In the genomic region with DNA sequence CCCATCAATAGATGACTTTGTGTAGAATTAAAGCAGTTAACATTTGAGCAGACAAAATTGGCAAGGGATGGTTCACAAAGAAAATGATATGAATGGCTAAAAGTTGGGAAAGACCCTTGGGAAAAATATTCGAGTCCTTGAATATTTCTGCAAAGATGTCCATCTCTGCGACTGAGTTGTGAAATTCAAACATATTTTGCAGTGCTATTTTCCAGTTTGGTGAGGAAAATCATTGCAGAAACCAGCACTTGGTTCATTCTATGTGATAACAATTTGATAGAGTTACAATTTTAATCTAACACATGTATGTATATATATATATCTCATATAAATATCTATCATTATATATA, we compare ENCODE assay signal across 2 cellular contexts.
TF ChIP-seq lines count a peak whose summit lies in the region.

No MANE protein-coding gene starts in this region.

TF ChIP-seq in SK-N-SH, 30 proteins besides CTCF, POLR2A, EP300 and RAD21 (continued from another document):
- TF ChIP-seq CHD2 (IDR thresholded peaks at IDR 0.05; ENCODE audit: low read length, partially characterized antibody) (no peak), TEAD4 (IDR thresholded peaks at IDR 0.05; ENCODE audit: borderline replicate concordance, insufficient read depth) (no peak), GABPA (IDR thresholded peaks at IDR 0.05; ENCODE audit: low read depth) (no peak), MEF2A (IDR thresholded peaks at IDR 0.05; ENCODE audit: borderline replicate concordance, low read depth) (no peak)

TF ChIP-seq in SK-N-SH treated with all-trans-retinoic acid at 6 μM for 48 hours, 23 proteins besides CTCF, POLR2A, EP300 and RAD21 (continued from another document):
- TF ChIP-seq PPARA (CRISPR knock-in tag; IDR thresholded peaks at IDR 0.05; ENCODE audit: borderline replicate concordance) (no peak), CSDC2 (CRISPR knock-in tag; IDR thresholded peaks at IDR 0.05) (no peak), ISL1 (CRISPR knock-in tag; IDR thresholded peaks at IDR 0.05) (no peak), ARNTL (CRISPR knock-in tag; IDR thresholded peaks at IDR 0.05; ENCODE audit: borderline replicate concordance, low read depth) (no peak), ZC3H10 (CRISPR knock-in tag; IDR thresholded peaks at IDR 0.05) (no peak), BACH2 (CRISPR knock-in tag; IDR thresholded peaks at IDR 0.05; ENCODE audit: borderline replicate concordance) (no peak), ZNF565 (CRISPR knock-in tag; conservative IDR thresholded peaks at IDR 0.05; ENCODE audit: low read depth) (no peak), ESRRG (CRISPR knock-in tag; IDR thresholded peaks at IDR 0.05) (no peak)
- TF ChIP-seq, protein P1, sequence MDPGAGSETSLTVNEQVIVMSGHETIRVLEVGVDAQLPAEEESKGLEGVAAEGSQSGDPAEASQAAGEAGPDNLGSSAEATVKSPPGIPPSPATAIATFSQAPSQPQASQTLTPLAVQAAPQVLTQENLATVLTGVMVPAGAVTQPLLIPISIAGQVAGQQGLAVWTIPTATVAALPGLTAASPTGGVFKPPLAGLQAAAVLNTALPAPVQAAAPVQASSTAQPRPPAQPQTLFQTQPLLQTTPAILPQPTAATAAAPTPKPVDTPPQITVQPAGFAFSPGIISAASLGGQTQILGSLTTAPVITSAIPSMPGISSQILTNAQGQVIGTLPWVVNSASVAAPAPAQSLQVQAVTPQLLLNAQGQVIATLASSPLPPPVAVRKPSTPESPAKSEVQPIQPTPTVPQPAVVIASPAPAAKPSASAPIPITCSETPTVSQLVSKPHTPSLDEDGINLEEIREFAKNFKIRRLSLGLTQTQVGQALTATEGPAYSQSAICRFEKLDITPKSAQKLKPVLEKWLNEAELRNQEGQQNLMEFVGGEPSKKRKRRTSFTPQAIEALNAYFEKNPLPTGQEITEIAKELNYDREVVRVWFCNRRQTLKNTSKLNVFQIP (CRISPR knock-in tag; IDR thresholded peaks at IDR 0.05; ENCODE audit: borderline replicate concordance, low read depth): no peak
- TF ChIP-seq, protein P2, sequence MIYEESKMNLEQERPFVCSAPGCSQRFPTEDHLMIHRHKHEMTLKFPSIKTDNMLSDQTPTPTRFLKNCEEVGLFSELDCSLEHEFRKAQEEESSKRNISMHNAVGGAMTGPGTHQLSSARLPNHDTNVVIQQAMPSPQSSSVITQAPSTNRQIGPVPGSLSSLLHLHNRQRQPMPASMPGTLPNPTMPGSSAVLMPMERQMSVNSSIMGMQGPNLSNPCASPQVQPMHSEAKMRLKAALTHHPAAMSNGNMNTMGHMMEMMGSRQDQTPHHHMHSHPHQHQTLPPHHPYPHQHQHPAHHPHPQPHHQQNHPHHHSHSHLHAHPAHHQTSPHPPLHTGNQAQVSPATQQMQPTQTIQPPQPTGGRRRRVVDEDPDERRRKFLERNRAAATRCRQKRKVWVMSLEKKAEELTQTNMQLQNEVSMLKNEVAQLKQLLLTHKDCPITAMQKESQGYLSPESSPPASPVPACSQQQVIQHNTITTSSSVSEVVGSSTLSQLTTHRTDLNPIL (CRISPR knock-in tag; IDR thresholded peaks at IDR 0.05; ENCODE audit: low read depth): no peak
- TF ChIP-seq, protein P3, sequence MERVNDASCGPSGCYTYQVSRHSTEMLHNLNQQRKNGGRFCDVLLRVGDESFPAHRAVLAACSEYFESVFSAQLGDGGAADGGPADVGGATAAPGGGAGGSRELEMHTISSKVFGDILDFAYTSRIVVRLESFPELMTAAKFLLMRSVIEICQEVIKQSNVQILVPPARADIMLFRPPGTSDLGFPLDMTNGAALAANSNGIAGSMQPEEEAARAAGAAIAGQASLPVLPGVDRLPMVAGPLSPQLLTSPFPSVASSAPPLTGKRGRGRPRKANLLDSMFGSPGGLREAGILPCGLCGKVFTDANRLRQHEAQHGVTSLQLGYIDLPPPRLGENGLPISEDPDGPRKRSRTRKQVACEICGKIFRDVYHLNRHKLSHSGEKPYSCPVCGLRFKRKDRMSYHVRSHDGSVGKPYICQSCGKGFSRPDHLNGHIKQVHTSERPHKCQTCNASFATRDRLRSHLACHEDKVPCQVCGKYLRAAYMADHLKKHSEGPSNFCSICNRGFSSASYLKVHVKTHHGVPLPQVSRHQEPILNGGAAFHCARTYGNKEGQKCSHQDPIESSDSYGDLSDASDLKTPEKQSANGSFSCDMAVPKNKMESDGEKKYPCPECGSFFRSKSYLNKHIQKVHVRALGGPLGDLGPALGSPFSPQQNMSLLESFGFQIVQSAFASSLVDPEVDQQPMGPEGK (CRISPR knock-in tag; IDR thresholded peaks at IDR 0.05; ENCODE audit: borderline replicate concordance): no peak
- TF ChIP-seq, protein P4, sequence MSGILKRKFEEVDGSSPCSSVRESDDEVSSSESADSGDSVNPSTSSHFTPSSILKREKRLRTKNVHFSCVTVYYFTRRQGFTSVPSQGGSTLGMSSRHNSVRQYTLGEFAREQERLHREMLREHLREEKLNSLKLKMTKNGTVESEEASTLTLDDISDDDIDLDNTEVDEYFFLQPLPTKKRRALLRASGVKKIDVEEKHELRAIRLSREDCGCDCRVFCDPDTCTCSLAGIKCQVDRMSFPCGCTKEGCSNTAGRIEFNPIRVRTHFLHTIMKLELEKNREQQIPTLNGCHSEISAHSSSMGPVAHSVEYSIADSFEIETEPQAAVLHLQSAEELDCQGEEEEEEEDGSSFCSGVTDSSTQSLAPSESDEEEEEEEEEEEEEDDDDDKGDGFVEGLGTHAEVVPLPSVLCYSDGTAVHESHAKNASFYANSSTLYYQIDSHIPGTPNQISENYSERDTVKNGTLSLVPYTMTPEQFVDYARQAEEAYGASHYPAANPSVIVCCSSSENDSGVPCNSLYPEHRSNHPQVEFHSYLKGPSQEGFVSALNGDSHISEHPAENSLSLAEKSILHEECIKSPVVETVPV (CRISPR knock-in tag; IDR thresholded peaks at IDR 0.05): no peak
